1 cellular context compared by ENCODE assay signal in the genomic region with DNA sequence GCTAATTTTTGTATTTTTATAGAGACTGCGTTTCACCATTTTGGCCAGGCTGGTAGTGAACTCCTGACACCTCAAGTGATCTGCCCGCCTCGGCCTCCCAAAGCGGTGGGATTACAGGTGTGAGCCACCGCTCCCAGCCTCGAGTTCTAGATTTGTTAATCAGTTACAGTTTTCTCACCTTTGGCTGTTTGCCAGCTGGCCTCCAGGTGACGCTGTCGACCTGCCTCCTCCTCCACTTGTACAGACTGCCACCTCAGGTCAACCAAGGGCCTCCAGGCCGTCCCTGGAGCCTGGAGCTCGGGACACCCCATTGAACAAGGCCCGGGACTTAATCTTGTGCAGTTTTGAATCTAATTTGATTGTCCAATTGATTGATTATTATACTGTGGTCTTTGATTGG.
A peak's percentile ranks its signal among the peaks of the same experiment; 100 is the strongest.
TF ChIP-seq lines count a peak whose summit lies in the region.

No MANE protein-coding gene starts in this region.

TF ChIP-seq in GM12878, 131 proteins besides CTCF, POLR2A, EP300 and RAD21:
- peak; percentile 56 for TF ChIP-seq SMC3 (IDR thresholded peaks at IDR 0.05; ENCODE audit: borderline replicate concordance, low read length)
- TF ChIP-seq, protein P1, sequence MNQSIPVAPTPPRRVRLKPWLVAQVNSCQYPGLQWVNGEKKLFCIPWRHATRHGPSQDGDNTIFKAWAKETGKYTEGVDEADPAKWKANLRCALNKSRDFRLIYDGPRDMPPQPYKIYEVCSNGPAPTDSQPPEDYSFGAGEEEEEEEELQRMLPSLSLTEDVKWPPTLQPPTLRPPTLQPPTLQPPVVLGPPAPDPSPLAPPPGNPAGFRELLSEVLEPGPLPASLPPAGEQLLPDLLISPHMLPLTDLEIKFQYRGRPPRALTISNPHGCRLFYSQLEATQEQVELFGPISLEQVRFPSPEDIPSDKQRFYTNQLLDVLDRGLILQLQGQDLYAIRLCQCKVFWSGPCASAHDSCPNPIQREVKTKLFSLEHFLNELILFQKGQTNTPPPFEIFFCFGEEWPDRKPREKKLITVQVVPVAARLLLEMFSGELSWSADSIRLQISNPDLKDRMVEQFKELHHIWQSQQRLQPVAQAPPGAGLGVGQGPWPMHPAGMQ (IDR thresholded peaks at IDR 0.05; ENCODE audit: borderline replicate concordance), result no peak
- TF ChIP-seq RUNX3 (IDR thresholded peaks at IDR 0.05; ENCODE audit: low read length), result no peak
- 0 out of 2 replicates have a peak, but pooled peaks have one; percentile 11 for TF ChIP-seq MEF2A (IDR thresholded peaks at IDR 0.05; ENCODE audit: insufficient read depth, low read depth, low read length)
- TF ChIP-seq NR2F1 (conservative IDR thresholded peaks at IDR 0.05), result peak; percentile 42; the same call in 1 of the 2 replicates
